In genomic region chr15:67072951-67073350, GRCh38 we compare ENCODE assay signal across 13 cellular contexts. TPM values are rescaled to one million over a fixed set of nuclear protein-coding genes. Genes with fewer than 3 reads are reported as not detected.
DNase-seq lines count a peak whose midpoint lies in the region; ATAC-seq, FAIRE-seq and TF ChIP-seq lines count a peak whose summit lies in the region.
"Had no signal": no experiment of that assay in that cellular context is flagged by ENCODE, and none has a peak within 500 bp of the region (broad histone marks: within the 10 kb centered on the region; RNA-seq: fewer than 3 reads in every experiment).

No MANE protein-coding gene starts in this region.

- peaks cover 28 to 43% of the 10 kb centered on the region in 2 donors for H3K36me3 Mint-ChIP-seq in CD4-positive, alpha-beta memory T cell
- H3K36me3 Mint-ChIP-seq in activated naive CD8-positive, alpha-beta T cell treated with anti-CD3 and anti-CD28 coated beads for 36 hours: peaks cover 45% of the 10 kb centered on the region
- H3K36me3 Mint-ChIP-seq in natural killer cell treated with Interleukin-12 subunit alpha and Interleukin-12 subunit beta and Interleukin-15 and Interleukin-18, amount 100 ng/mL, for 72 hours: no peaks in the 10 kb centered on the region

- H3K27me3 ChIP-seq in CD4-positive, alpha-beta memory T cell (ENCODE audit: insufficient read depth, low read length): no peaks in the 10 kb centered on the region
- H3K27me3 ChIP-seq in Loucy (ENCODE audit: insufficient read depth, low read length, poor library complexity, severe bottlenecking): no peaks in the 10 kb centered on the region
- H3K27me3 ChIP-seq: SJCRH30 had no signal

- peak overlapping the region; percentile 36 for H3K27ac ChIP-seq in CD4-positive, alpha-beta memory T cell (ENCODE audit: low read depth, low read length)
- no peak overlapping the region for H3K27ac ChIP-seq in kidney (ENCODE audit: low read depth in 2 of 2, low read length in 2 of 2)
- H3K27ac ChIP-seq: SJCRH30 had no signal

- peaks cover 100% of the 10 kb centered on the region for H3K4me1 ChIP-seq in CD4-positive, alpha-beta memory T cell (ENCODE audit: insufficient read depth, low read length)
- H3K4me1 ChIP-seq in Loucy (ENCODE audit: insufficient read depth, low read length, poor library complexity, severe bottlenecking) (peaks cover 85% of the 10 kb centered on the region), kidney (ENCODE audit: control insufficient read depth in 1 of 2, insufficient read depth in 1 of 2, low read depth in 1 of 2, low read length in 2 of 2) (peaks cover 32 to 59% of the 10 kb centered on the region in 2 donors)
- H3K4me1 ChIP-seq: SJCRH30 had no signal

- peaks cover 72 to 95% (median 84%) of the 10 kb centered on the region in 4 donors for H3K4me1 Mint-ChIP-seq in CD4-positive, alpha-beta memory T cell
- peaks cover 71% of the 10 kb centered on the region for H3K4me1 Mint-ChIP-seq in activated naive CD8-positive, alpha-beta T cell treated with anti-CD3 and anti-CD28 coated beads for 36 hours
- peaks cover 63 to 68% of the 10 kb centered on the region in 2 donors for H3K4me1 Mint-ChIP-seq in natural killer cell treated with Interleukin-12 subunit alpha and Interleukin-12 subunit beta and Interleukin-15 and Interleukin-18, amount 100 ng/mL, for 72 hours (ENCODE audit: low read depth in 2 of 2)

- no peak for DNase-seq in CD4-positive, alpha-beta memory T cell
- no peak for DNase-seq in activated naive CD8-positive, alpha-beta T cell treated with anti-CD3 and anti-CD28 coated beads for 36 hours
- DNase-seq in natural killer cell treated with Interleukin-12 subunit alpha and Interleukin-12 subunit beta and Interleukin-15 and Interleukin-18, amount 100 ng/mL, for 72 hours (ENCODE audit: low spot score): no peak
- DNase-seq in kidney (no peak), left ventricle myocardium superior (no peak), left cardiac atrium (no peak)
- DNase-seq: activated naive CD4-positive, alpha-beta T cell treated with Interleukin-2 at 50 U/mL for 16 hours; NCI-H1436 treated with DMSO at 0.1 percent for 48 hours; NCI-H524 had no signal

- H3K9ac ChIP-seq in Loucy (ENCODE audit: low read depth, low read length, poor library complexity, severe bottlenecking) (peak overlapping the region; percentile 38), kidney (ENCODE audit: low read length in 2 of 2) (no peak overlapping the region)

- FAIRE-seq in kidney (lab: Jason Lieb, UNC): no peak
- FAIRE-seq: colon had no signal

- peak overlapping the region; percentile 61 to 93 (median 87) for H3K27ac Mint-ChIP-seq in CD4-positive, alpha-beta memory T cell
- H3K27ac Mint-ChIP-seq in activated naive CD8-positive, alpha-beta T cell treated with anti-CD3 and anti-CD28 coated beads for 36 hours: peak overlapping the region; percentile 1
- peak overlapping the region; percentile 27 to 66 for H3K27ac Mint-ChIP-seq in natural killer cell treated with Interleukin-12 subunit alpha and Interleukin-12 subunit beta and Interleukin-15 and Interleukin-18, amount 100 ng/mL, for 72 hours

- peaks cover 0 to 3% (median 0%) of the 10 kb centered on the region in 8 donors for H3K9me3 Mint-ChIP-seq in CD4-positive, alpha-beta memory T cell
- H3K9me3 Mint-ChIP-seq in activated naive CD8-positive, alpha-beta T cell treated with anti-CD3 and anti-CD28 coated beads for 36 hours: no peaks in the 10 kb centered on the region
- H3K9me3 Mint-ChIP-seq in natural killer cell treated with Interleukin-12 subunit alpha and Interleukin-12 subunit beta and Interleukin-15 and Interleukin-18, amount 100 ng/mL, for 72 hours: no peaks in the 10 kb centered on the region

- ATAC-seq in natural killer cell treated with Interleukin-12 subunit alpha and Interleukin-12 subunit beta and Interleukin-15 and Interleukin-18, amount 100 ng/mL, for 72 hours: peak in 1 of 2 donors; percentile 43
- no peak for ATAC-seq in left ventricle myocardium superior
- ATAC-seq in left cardiac atrium: no peak
- ATAC-seq: activated CD4-positive, CD25-positive, alpha-beta regulatory T cell treated with anti-CD3 and anti-CD28 coated beads, Interleukin-2, amount 50 U/mL, for 24 hours had no signal

- TF ChIP-seq CTCF in Loucy (conservative IDR thresholded peaks at IDR 0.05; ENCODE audit: low read length) (no peak), kidney (IDR thresholded peaks at IDR 0.05; ENCODE audit: borderline replicate concordance, extremely low read depth, insufficient read depth) (no peak)

- H3F3A ChIP-seq in Loucy (ENCODE audit: low read depth): no peaks in the 10 kb centered on the region

- POLR2A ChIA-PET in CD4-positive, alpha-beta memory T cell (lab: Charles Lee; ENCODE audit: partially characterized antibody): interaction anchor here (0.8 to 14.0 kb wide), 5 partner anchors 11 to 181 kb away, joined by 3 to 382 read pairs (median 4); partner anchors contain the start of genes AAGAB and IQCH

- peak overlapping the region in 7 of 8 donors; percentile 56 to 92 (median 70) for H3K4me3 Mint-ChIP-seq in CD4-positive, alpha-beta memory T cell
- H3K4me3 Mint-ChIP-seq in activated naive CD8-positive, alpha-beta T cell treated with anti-CD3 and anti-CD28 coated beads for 36 hours: no peak overlapping the region
- peak overlapping the region; percentile 42 for H3K4me3 Mint-ChIP-seq in natural killer cell treated with Interleukin-12 subunit alpha and Interleukin-12 subunit beta and Interleukin-15 and Interleukin-18, amount 100 ng/mL, for 72 hours

- no peaks in the 10 kb centered on the region for H3K9me2 ChIP-seq in Loucy (replicated peaks; ENCODE audit: low read depth, low read length)

- peaks cover 7% of the 10 kb centered on the region for H3K36me3 ChIP-seq in CD4-positive, alpha-beta memory T cell (ENCODE audit: insufficient read depth, low read length)
- H3K36me3 ChIP-seq in Loucy (ENCODE audit: insufficient read depth, low read length) (no peaks in the 10 kb centered on the region), kidney (ENCODE audit: control insufficient read depth in 1 of 2, insufficient read depth in 2 of 2, low read length in 2 of 2) (peaks cover 0 to 10% of the 10 kb centered on the region in 2 donors)

- no peaks in the 10 kb centered on the region for H3K9me3 ChIP-seq in CD4-positive, alpha-beta memory T cell (ENCODE audit: control insufficient read depth in 1 of 2, low read length in 2 of 2)
- H3K9me3 ChIP-seq in Loucy (ENCODE audit: insufficient read depth, low read depth, low read length): no peaks in the 10 kb centered on the region
- H3K9me3 ChIP-seq in kidney (ENCODE audit: control insufficient read depth in 1 of 2, low read length in 2 of 2): no peaks in the 10 kb centered on the region
- H3K9me3 ChIP-seq: SJCRH30 had no signal

- H4K20me1 ChIP-seq in Loucy (ENCODE audit: insufficient read depth, low read length, poor library complexity, severe bottlenecking): peaks cover 75% of the 10 kb centered on the region

- CTCF ChIA-PET in CD4-positive, alpha-beta memory T cell (lab: Charles Lee; ENCODE audit: partially characterized antibody): interaction anchor here (1.2 to 8.3 kb wide), 3 partner anchors 9 to 47 kb away, joined by 3 to 71 read pairs (median 37); no protein-coding TSS in a partner anchor

- intact Hi-C loops in CD4-positive, alpha-beta memory T cell (cut with micrococcal nuclease): no loop called here
- intact Hi-C loops in kidney (cut with DNase I) (no loop called here), left ventricle myocardium superior (cut with micrococcal nuclease) (loop anchor here (10.0 kb wide), 1 partner anchor 92 kb away; no protein-coding TSS in a partner anchor), left cardiac atrium (cut with DNase I) (no loop called here)

- H3K4me2 ChIP-seq in Loucy (ENCODE audit: low read depth, low read length, poor library complexity, severe bottlenecking): peak overlapping the region; percentile 98

- H3K27me3 Mint-ChIP-seq in CD4-positive, alpha-beta memory T cell: no peaks in the 10 kb centered on the region
- no peaks in the 10 kb centered on the region for H3K27me3 Mint-ChIP-seq in activated naive CD8-positive, alpha-beta T cell treated with anti-CD3 and anti-CD28 coated beads for 36 hours
- H3K27me3 Mint-ChIP-seq in natural killer cell treated with Interleukin-12 subunit alpha and Interleukin-12 subunit beta and Interleukin-15 and Interleukin-18, amount 100 ng/mL, for 72 hours: no peaks in the 10 kb centered on the region

- H3K4me3 ChIP-seq in CD4-positive, alpha-beta memory T cell (ENCODE audit: low read length in 2 of 2): peak overlapping the region in 1 of 2 donors; percentile 9
- H3K4me3 ChIP-seq in Loucy (ENCODE audit: low read length, poor library complexity, severe bottlenecking): peak overlapping the region; percentile 52
- H3K4me3 ChIP-seq in kidney (ENCODE audit: low read length in 2 of 2): no peak overlapping the region
- H3K4me3 ChIP-seq: SJCRH30 had no signal

- peaks cover 100% of the 10 kb centered on the region for H3K79me2 ChIP-seq in Loucy (ENCODE audit: insufficient read depth, low read length)

- H2AFZ ChIP-seq in Loucy (ENCODE audit: low read length): no peak overlapping the region

RNA-seq across cellular contexts. Expression of gene SMAD3, which starts 7.5 kb away (rescaled TPM):
- total RNA-seq in CD4-positive, alpha-beta memory T cell: 100 to 1,000 TPM; 189 to 197 TPM
- polyA plus RNA-seq in CD4-positive, alpha-beta memory T cell: 10 to 100 TPM; 14.6 to 31.9 TPM
- total RNA-seq in activated naive CD8-positive, alpha-beta T cell treated with anti-CD3 and anti-CD28 coated beads for 36 hours: 10 to 100 TPM; 15.7 to 16.4 TPM
- total RNA-seq in natural killer cell treated with Interleukin-12 subunit alpha and Interleukin-12 subunit beta and Interleukin-15 and Interleukin-18, amount 100 ng/mL, for 72 hours: 10 to 100 TPM; 13.5 to 47.4 TPM
- total RNA-seq in kidney (58.2 TPM), left ventricle myocardium superior (16.7 TPM), left cardiac atrium (10 to 100 TPM; 24.0 to 37.5 TPM)
- 10.1 TPM for polyA plus RNA-seq in kidney (ENCODE audit: insufficient read depth, low read depth, low replicate concordance)

Comparison
In these comparisons a context has a peak if more than half of its experiments do, and no peak if none do; other contexts are left out.
1. H3K27ac Mint-ChIP-seq: peak in every context shown above with its lines; median percentile 87 in CD4-positive, alpha-beta memory T cell; 46 in natural killer cell treated with Interleukin-12 subunit alpha and Interleukin-12 subunit beta and Interleukin-15 and Interleukin-18, amount 100 ng/mL, for 72 hours; 1 in activated naive CD8-positive, alpha-beta T cell treated with anti-CD3 and anti-CD28 coated beads for 36 hours.